ENCODE assay signal across 1 cellular context in genomic region chr9:136847827-136848392, GRCh38.
TF ChIP-seq lines count a peak whose summit lies in the region.

No MANE protein-coding gene starts in this region.

TF ChIP-seq in K562, 482 proteins besides CTCF, POLR2A, EP300 and RAD21 (continued from another document and continues in another):
- TF ChIP-seq EGR1 (conservative IDR thresholded peaks at IDR 0.05) = no peak
- TF ChIP-seq SREBF2 (CRISPR knock-in tag; IDR thresholded peaks at IDR 0.05) = no peak
- TF ChIP-seq ZNF586 (CRISPR knock-in tag; conservative IDR thresholded peaks at IDR 0.05) = no peak
- no peak for TF ChIP-seq MGA (IDR thresholded peaks at IDR 0.05)
- TF ChIP-seq PCBP1 (IDR thresholded peaks at IDR 0.05; ENCODE audit: low read depth, low read length, poor library complexity, severe bottlenecking) = peak; percentile 83
- TF ChIP-seq RUNX1 (IDR thresholded peaks at IDR 0.05; ENCODE audit: low read depth) = no peak
- TF ChIP-seq CREB5 (CRISPR knock-in tag; IDR thresholded peaks at IDR 0.05) = no peak
- no peak for TF ChIP-seq DNMT1 (IDR thresholded peaks at IDR 0.05)
- no peak for TF ChIP-seq ZNF830 (CRISPR knock-in tag; IDR thresholded peaks at IDR 0.05)
- TF ChIP-seq BCL6 (CRISPR knock-in tag; IDR thresholded peaks at IDR 0.05) = no peak
- peak; percentile 29; the same call in 1 of the 2 replicates for TF ChIP-seq SIN3B (IDR thresholded peaks at IDR 0.05; ENCODE audit: low read depth)
- peak; percentile 13 to 40; a peak in 1 of 4 replicates for TF ChIP-seq SRF (CRISPR knock-in tag; IDR thresholded peaks at IDR 0.05)
- no peak; a peak in 1 of 4 replicates for TF ChIP-seq KDM4B (IDR thresholded peaks at IDR 0.05; ENCODE audit: borderline replicate concordance in 2 of 2, low read depth in 1 of 2)
- no peak; the same call in 1 of the 2 replicates for TF ChIP-seq AFF4 (CRISPR knock-in tag; IDR thresholded peaks at IDR 0.05)
- 0 out of 2 replicates have a peak, but pooled peaks have one; percentile 38 for TF ChIP-seq ZNF282 (CRISPR knock-in tag; IDR thresholded peaks at IDR 0.05)
- TF ChIP-seq GATAD2A (IDR thresholded peaks at IDR 0.05) = no peak
- no peak for TF ChIP-seq KLF16 (IDR thresholded peaks at IDR 0.05)
- TF ChIP-seq MEIS2 (IDR thresholded peaks at IDR 0.05; ENCODE audit: partially characterized antibody) = peak; percentile 51
- TF ChIP-seq PKNOX1 (IDR thresholded peaks at IDR 0.05) = peak; percentile 67
- no peak for TF ChIP-seq RFX1 (IDR thresholded peaks at IDR 0.05)
- TF ChIP-seq TRIM28 (IDR thresholded peaks at IDR 0.05) = no peak
- no peak for TF ChIP-seq DPF2 (IDR thresholded peaks at IDR 0.05)
- no peak for TF ChIP-seq ZNF444 (CRISPR knock-in tag; IDR thresholded peaks at IDR 0.05)
- 0 out of 2 replicates have a peak, but pooled peaks have one; percentile 32 for TF ChIP-seq NR4A1 (CRISPR knock-in tag; IDR thresholded peaks at IDR 0.05)
- 0 out of 2 replicates have a peak, but pooled peaks have one; percentile 18 for TF ChIP-seq NR4A1 (tag; IDR thresholded peaks at IDR 0.05)
- no peak for TF ChIP-seq BACH1 (tag; IDR thresholded peaks at IDR 0.05)
- TF ChIP-seq ATF6 (CRISPR knock-in tag; IDR thresholded peaks at IDR 0.05) = no peak
- no peak; the same call in none of the 2 replicates for TF ChIP-seq E2F4 (CRISPR knock-in tag; IDR thresholded peaks at IDR 0.05; ENCODE audit: low read depth)
- no peak for TF ChIP-seq ZC3H11A (IDR thresholded peaks at IDR 0.05; ENCODE audit: low read depth, low read length)
- no peak for TF ChIP-seq ZNF41 (CRISPR knock-in tag; conservative IDR thresholded peaks at IDR 0.05)
- TF ChIP-seq ILK (tag; IDR thresholded peaks at IDR 0.05; ENCODE audit: borderline replicate concordance, low read depth) = no peak
- no peak for TF ChIP-seq PYGO2 (tag; IDR thresholded peaks at IDR 0.05)
- TF ChIP-seq KLF6 (CRISPR knock-in tag; IDR thresholded peaks at IDR 0.05; ENCODE audit: borderline replicate concordance) = no peak
- TF ChIP-seq HINFP (tag; conservative IDR thresholded peaks at IDR 0.05; ENCODE audit: low read depth) = peak; percentile 60
- no peak for TF ChIP-seq SMAD3 (CRISPR knock-in tag; conservative IDR thresholded peaks at IDR 0.05)
- TF ChIP-seq ZNF3 (CRISPR knock-in tag; IDR thresholded peaks at IDR 0.05) = no peak
- no peak for TF ChIP-seq ZNF398 (CRISPR knock-in tag; IDR thresholded peaks at IDR 0.05)
